ENCODE assay signal across 8 cellular contexts in the genomic region with DNA sequence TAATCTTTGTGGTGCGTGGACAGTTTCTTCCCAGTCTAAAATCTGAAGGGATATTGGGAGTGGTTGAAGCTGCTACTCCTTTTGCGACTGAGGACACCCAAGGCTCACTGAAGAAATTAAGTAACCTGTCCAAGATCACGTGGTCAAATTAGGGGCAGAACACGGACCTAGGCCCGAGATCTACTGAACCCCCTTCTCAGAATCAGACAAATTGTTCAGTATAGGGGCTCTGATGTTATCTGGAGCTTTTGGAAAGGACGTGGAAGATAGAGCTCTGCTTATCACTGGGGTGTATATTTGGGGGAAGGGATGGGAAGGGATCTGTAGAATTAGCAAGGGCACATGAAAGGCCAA. TPM values are rescaled to one million over a fixed set of nuclear protein-coding genes. Genes with fewer than 3 reads are reported as not detected.
DNase-seq lines count a peak whose midpoint lies in the region; ATAC-seq and TF ChIP-seq lines count a peak whose summit lies in the region.

No MANE protein-coding gene starts in this region.

- H3K56ac ChIP-seq in IMR-90 (ENCODE audit: extremely low read depth, insufficient read depth, low read length), result peak overlapping the region; percentile 76

- dilution Hi-C loops in IMR-90 (cut with HindIII; ENCODE audit: low sequenced_read_pairs, unreplicated experiment), result no loop called here

- H3K18ac ChIP-seq in IMR-90 (ENCODE audit: low read depth, low read length), result no peak overlapping the region

- 20% methylated on average over 1 of the region's 6 CpGs; no CpG with 5 or more reads in 1 of the 2 experiments for WGBS in IMR-90 (ENCODE audit: extremely low coverage in 2 of 2, insufficient read length in 1 of 2), 2 experiments

- H2AK9ac ChIP-seq in IMR-90 (replicated peaks; ENCODE audit: low read depth, low read length, poor library complexity), result peak overlapping the region; percentile 80

- no peak overlapping the region for H4K91ac ChIP-seq in IMR-90 (ENCODE audit: insufficient read depth, low read depth, low read length)

- peak overlapping the region; percentile 92 for H3K14ac ChIP-seq in IMR-90 (replicated peaks; ENCODE audit: low read depth, low read length)

- peak overlapping the region; percentile 77 to 95 (median 88) for H3K27ac Mint-ChIP-seq in naive thymus-derived CD8-positive, alpha-beta T cell

- H2BK5ac ChIP-seq in IMR-90 (ENCODE audit: low read depth, low read length, poor library complexity, severe bottlenecking), result no peak overlapping the region

- no peak overlapping the region for H2BK20ac ChIP-seq in IMR-90 (ENCODE audit: low read depth, low read length)

- CTCF ChIA-PET in IMR-90 (lab: Yijun Ruan, JAX), result interaction anchor here (0.8 kb wide), 1 partner anchor 316 kb away, joined by 4 read pairs; no protein-coding TSS in a partner anchor

- intact Hi-C loops in IMR-90 (cut with micrococcal nuclease), result loop anchor here (2.0 kb wide), 1 partner anchor 253 kb away; no protein-coding TSS in a partner anchor

- H3K9ac ChIP-seq in BLaER1 (peak overlapping the region; percentile 95), IMR-90 (ENCODE audit: low read depth, low read length) (peak overlapping the region; percentile 92)

- H3K4me3 Mint-ChIP-seq in naive thymus-derived CD8-positive, alpha-beta T cell, result peak overlapping the region; percentile 83 to 98 (median 92)

- H4K5ac ChIP-seq in IMR-90 (ENCODE audit: low read depth, low read length), result peak overlapping the region; percentile 76

- ATAC-seq in IMR-90 (ENCODE audit: low read depth), result no peak
- ATAC-seq in naive thymus-derived CD8-positive, alpha-beta T cell, result no peak

- H3K9me3 ChIP-seq in BLaER1, result no peaks in the 10 kb centered on the region
- H3K9me3 ChIP-seq in IMR-90 (ENCODE audit: control insufficient read depth, insufficient read depth, low read length), result no peaks in the 10 kb centered on the region

- TF ChIP-seq CTCF in IMR-90 (conservative IDR thresholded peaks at IDR 0.05; ENCODE audit: low read depth, low read length) (no peak), choroid plexus epithelial cell (conservative IDR thresholded peaks at IDR 0.05; ENCODE audit: low read depth, low read length) (no peak)

- H3K36me3 ChIP-seq in BLaER1, result no peaks in the 10 kb centered on the region
- H3K36me3 ChIP-seq in IMR-90 (ENCODE audit: control insufficient read depth, insufficient read depth, low read length), result no peaks in the 10 kb centered on the region

- POLR2A ChIA-PET in IMR-90 (lab: Charles Lee; ENCODE audit: unreplicated experiment), result no interaction called here
- POLR2A ChIA-PET in naive thymus-derived CD8-positive, alpha-beta T cell (lab: Charles Lee), result interaction anchor here (1.3 kb wide), 1 partner anchor 25 kb away, joined by 3 read pairs; no protein-coding TSS in a partner anchor

- peaks cover 0 to 6% (median 0%) of the 10 kb centered on the region in 3 donors for H3K36me3 Mint-ChIP-seq in naive thymus-derived CD8-positive, alpha-beta T cell

- peaks cover 7 to 24% of the 10 kb centered on the region in 2 experiments for H3K79me1 ChIP-seq in IMR-90 (ENCODE audit: low read depth in 1 of 2, low read length in 2 of 2)

- H4K20me1 ChIP-seq in BLaER1 (0 out of 2 replicates have a peak, but pooled peaks cover 5% of the 10 kb centered on the region), IMR-90 (ENCODE audit: insufficient read depth, low read length) (0 out of 2 replicates have a peak, but pooled peaks cover 1% of the 10 kb centered on the region)

- no peaks in the 10 kb centered on the region for H3K9me3 Mint-ChIP-seq in naive thymus-derived CD8-positive, alpha-beta T cell

- H3K27ac ChIP-seq in BLaER1, result peak overlapping the region; percentile 95
- peak overlapping the region; percentile 95 for H3K27ac ChIP-seq in IMR-90 (ENCODE audit: insufficient read depth, low read length)

- no peaks in the 10 kb centered on the region for H3K9me1 ChIP-seq in IMR-90 (ENCODE audit: insufficient read depth, low read length)

- no peaks in the 10 kb centered on the region for H3K27me3 Mint-ChIP-seq in naive thymus-derived CD8-positive, alpha-beta T cell

- DNase-seq in IMR-90, result no peak
- DNase-seq in choroid plexus epithelial cell (ENCODE audit: low read depth), result no peak
- no peak for DNase-seq in naive thymus-derived CD8-positive, alpha-beta T cell
- DNase-seq in NCI-H524 (lab: John Stamatoyannopoulos, UW), result no peak
- DNase-seq in retina, result no peak
- no peak for DNase-seq in putamen (ENCODE audit: low spot score)
- no peak for DNase-seq in NCI-H2196 treated with DMSO at 0.1 percent for 48 hours (lab: John Stamatoyannopoulos, UW; ENCODE audit: unreplicated experiment)

- H3K4ac ChIP-seq in IMR-90 (ENCODE audit: low read depth, low read length), result peak overlapping the region; percentile 90

- no peak overlapping the region for H2BK15ac ChIP-seq in IMR-90 (ENCODE audit: low read depth, low read length)

- 0 out of 2 replicates have a peak overlapping the region, but pooled peaks have one; percentile 5 for H2AK5ac ChIP-seq in IMR-90 (ENCODE audit: low read depth, low read length)

- no peak for TF ChIP-seq POLR2A in IMR-90 (IDR thresholded peaks at IDR 0.05; ENCODE audit: low read depth, low read length)

- peak overlapping the region; percentile 92 to 97 for H4K8ac ChIP-seq in IMR-90 (ENCODE audit: low read depth in 2 of 2, low read length in 2 of 2)

- H3K23ac ChIP-seq in IMR-90 (ENCODE audit: low read depth, low read length), result peak overlapping the region; percentile 90

- TF ChIP-seq RAD21 in IMR-90 (IDR thresholded peaks at IDR 0.05; ENCODE audit: low read length), result no peak

- H3K4me1 ChIP-seq in BLaER1 (peaks cover 15% of the 10 kb centered on the region), IMR-90 (ENCODE audit: control insufficient read depth, insufficient read depth, low read length) (peaks cover 3% of the 10 kb centered on the region; the same call in 1 of the 2 replicates)

- H3K4me2 ChIP-seq in BLaER1, result peak overlapping the region; percentile 91
- peak overlapping the region; percentile 79 for H3K4me2 ChIP-seq in IMR-90 (ENCODE audit: low read depth, low read length)

- in situ Hi-C loops in IMR-90 (cut with MboI; ENCODE audit: low sequenced_read_pairs), result no loop called here

- H2BK120ac ChIP-seq in IMR-90 (ENCODE audit: low read depth, low read length), result no peak overlapping the region

- BruUV-seq in IMR-90 (replicated peaks; lab: Mats Ljungman, UMichigan), result TSS peak; percentile 71

- H3K4me3 ChIP-seq in BLaER1 (peak overlapping the region; percentile 83), IMR-90 (ENCODE audit: insufficient read depth, low read depth, low read length) (peak overlapping the region; percentile 89), choroid plexus epithelial cell (ENCODE audit: low read depth, low read length) (peak overlapping the region; percentile 75)

- H2AFZ ChIP-seq in IMR-90 (replicated peaks; ENCODE audit: low read length, poor library complexity), result peak overlapping the region; percentile 97

- H3K4me1 Mint-ChIP-seq in naive thymus-derived CD8-positive, alpha-beta T cell, result peaks cover 17 to 40% (median 34%) of the 10 kb centered on the region in 4 donors

- no peaks in the 10 kb centered on the region for H3K27me3 ChIP-seq in BLaER1
- H3K27me3 ChIP-seq in IMR-90 (ENCODE audit: control insufficient read depth, insufficient read depth, low read length), result no peaks in the 10 kb centered on the region

TF ChIP-seq in IMR-90, 13 proteins besides CTCF, POLR2A, EP300 and RAD21:
- TF ChIP-seq SMC3 (IDR thresholded peaks at IDR 0.05; ENCODE audit: low read depth, low read length) (no peak), USF2 (IDR thresholded peaks at IDR 0.05; ENCODE audit: low read depth, low read length) (peak; percentile 76), FOS (IDR thresholded peaks at IDR 0.05; ENCODE audit: low read depth, low read length) (no peak), ELK1 (IDR thresholded peaks at IDR 0.05; ENCODE audit: borderline replicate concordance, low read depth, low read length) (no peak), MAFK (IDR thresholded peaks at IDR 0.05; ENCODE audit: low read depth, low read length) (no peak)

RNA-seq across cellular contexts. Expression of gene TANGO6, which starts 0.9 kb away (rescaled TPM):
- total RNA-seq in IMR-90 (2012; rRNA removed), result 19.7 and 22.4 TPM in 2 replicates
- polyA plus RNA-seq in IMR-90 (2012; rRNA removed), result 5.7 and 6.7 TPM in 2 replicates
- polyA plus RNA-seq in IMR-90 (2012; cell fraction: cytosol; rRNA removed), result 3.5 and 4.8 TPM in 2 replicates
- 2.6 and 3.6 TPM in 2 replicates for polyA plus RNA-seq in IMR-90 (2012; cell fraction: nucleus; rRNA removed; ENCODE audit: low replicate concordance)
- 10 to 100 TPM; 33.7 to 34.8 TPM for total RNA-seq in naive thymus-derived CD8-positive, alpha-beta T cell
- 10 to 100 TPM; 12.7 to 16.1 (median 15.0) TPM for polyA plus RNA-seq in naive thymus-derived CD8-positive, alpha-beta T cell
